ENCODE assay signal across 8 cellular contexts in genomic region chr1:2391034-2391384, GRCh38. TPM values are rescaled to one million over a fixed set of nuclear protein-coding genes. Genes with fewer than 3 reads are reported as not detected.
DNase-seq lines count a peak whose midpoint lies in the region; ATAC-seq, FAIRE-seq and TF ChIP-seq lines count a peak whose summit lies in the region.

No MANE protein-coding gene starts in this region.

- H3F3A ChIP-seq in PC-3 (ENCODE audit: low read length, unreplicated experiment): no peaks in the 10 kb centered on the region

- H3K36me3 ChIP-seq in PC-3 (ENCODE audit: low read depth, low read length): peaks cover 30% of the 10 kb centered on the region; the same call in 1 of the 2 replicates

- peaks cover 1% of the 10 kb centered on the region for H3K36me3 Mint-ChIP-seq in activated naive CD4-positive, alpha-beta T cell treated with anti-CD3 and anti-CD28 coated beads, Interleukin-2, amount 50 U/mL, for 24 hours
- peaks cover 10% of the 10 kb centered on the region for H3K36me3 Mint-ChIP-seq in mesothelial cell of epicardium

- H3K27me3 ChIP-seq in PC-3 (ENCODE audit: low read length): no peaks in the 10 kb centered on the region

- POLR2A ChIA-PET in PC-3 (lab: Charles Lee; ENCODE audit: unreplicated experiment): interaction anchor here (0.6 to 1.5 kb wide), 5 partner anchors 9 to 197 kb away, joined by 3 to 25 read pairs (median 7); no protein-coding TSS in a partner anchor

- peaks cover 22% of the 10 kb centered on the region for H3K4me1 ChIP-seq in PC-3 (ENCODE audit: insufficient read depth, low read length)

- CTCF ChIA-PET in PC-3 (lab: Charles Lee): interaction anchor here (0.6 to 1.2 kb wide), 5 partner anchors 9 to 448 kb away, joined by 3 to 10 read pairs (median 6); partner anchors contain the start of genes FAAP20 and PEX10

- peaks cover 13% of the 10 kb centered on the region for H4K20me1 ChIP-seq in PC-3 (ENCODE audit: low read length)

- peak overlapping the region; percentile 86 for H2AFZ ChIP-seq in PC-3 (ENCODE audit: low read length)

- ATAC-seq in HG02798 (IDR thresholded peaks at IDR 0.05; ENCODE audit: poor library complexity, unreplicated experiment) (peak; percentile 4), PC-3 (peak; percentile 17)

- H3K4me2 ChIP-seq in PC-3 (ENCODE audit: low read length): peak overlapping the region; percentile 86

- no peaks in the 10 kb centered on the region for H3K9me3 ChIP-seq in PC-3 (ENCODE audit: low read length)

- no peaks in the 10 kb centered on the region for H3K9me2 ChIP-seq in PC-3 (replicated peaks; ENCODE audit: low read length)

- no peak for TF ChIP-seq CTCF in PC-3 (conservative IDR thresholded peaks at IDR 0.05; ENCODE audit: low read depth, low read length)
- TF ChIP-seq CTCF in mesothelial cell of epicardium (IDR thresholded peaks at IDR 0.05; ENCODE audit: unreplicated experiment): no peak

- DNase-seq in activated naive CD4-positive, alpha-beta T cell (lab: John Stamatoyannopoulos, UW): no peak
- DNase-seq in PC-3 (no peak), dermis blood vessel endothelial cell (peak; percentile 50), mesothelial cell of epicardium (ENCODE audit: low spot score in 2 of 2, unreplicated experiment in 2 of 2) (no peak), C1 segment of cervical spinal cord (lab: John Stamatoyannopoulos, UW) (no peak), HTR-8/SVneo (ENCODE audit: insufficient read length, low spot score) (no peak)

- FAIRE-seq in HTR-8/SVneo (lab: Jason Lieb, UNC): no peak

- peak overlapping the region; percentile 96 for H3K9ac ChIP-seq in PC-3 (ENCODE audit: low read length)

- intact Hi-C loops in PC-3 (cut with micrococcal nuclease): loop anchor here (1.0 kb wide), 1 partner anchor 21 kb away; the partner anchor contains the start of gene PEX10

- no TSS peak for BruUV-seq in PC-3 (replicated peaks; lab: Mats Ljungman, UMichigan)

- peak overlapping the region; percentile 38 for H3K27ac ChIP-seq in PC-3 (ENCODE audit: low read length)

- H3K9me3 Mint-ChIP-seq in activated naive CD4-positive, alpha-beta T cell treated with anti-CD3 and anti-CD28 coated beads, Interleukin-2, amount 50 U/mL, for 24 hours: no peaks in the 10 kb centered on the region
- no peaks in the 10 kb centered on the region for H3K9me3 Mint-ChIP-seq in mesothelial cell of epicardium

- no peak overlapping the region for H3K27ac Mint-ChIP-seq in activated naive CD4-positive, alpha-beta T cell treated with anti-CD3 and anti-CD28 coated beads, Interleukin-2, amount 50 U/mL, for 24 hours
- peak overlapping the region; percentile 75 for H3K27ac Mint-ChIP-seq in mesothelial cell of epicardium

- peaks cover 36% of the 10 kb centered on the region for H3K4me1 Mint-ChIP-seq in activated naive CD4-positive, alpha-beta T cell treated with anti-CD3 and anti-CD28 coated beads, Interleukin-2, amount 50 U/mL, for 24 hours
- H3K4me1 Mint-ChIP-seq in mesothelial cell of epicardium: peaks cover 22% of the 10 kb centered on the region

- peak overlapping the region; percentile 83 for H3K4me3 Mint-ChIP-seq in activated naive CD4-positive, alpha-beta T cell treated with anti-CD3 and anti-CD28 coated beads, Interleukin-2, amount 50 U/mL, for 24 hours
- peak overlapping the region; percentile 74 for H3K4me3 Mint-ChIP-seq in mesothelial cell of epicardium

- peaks cover 60% of the 10 kb centered on the region for H3K79me2 ChIP-seq in PC-3 (ENCODE audit: low read length)

- no peaks in the 10 kb centered on the region for H3K27me3 Mint-ChIP-seq in activated naive CD4-positive, alpha-beta T cell treated with anti-CD3 and anti-CD28 coated beads, Interleukin-2, amount 50 U/mL, for 24 hours
- no peaks in the 10 kb centered on the region for H3K27me3 Mint-ChIP-seq in mesothelial cell of epicardium (ENCODE audit: low read depth)

- peak overlapping the region; percentile 93 for H3K4me3 ChIP-seq in PC-3 (ENCODE audit: low read length)

RNA-seq across cellular contexts. Expression of gene MORN1, which starts 0.3 kb away (rescaled TPM):
- total RNA-seq in PC-3 (2014; rRNA removed) (11.2 and 30.5 TPM in 2 replicates), dermis blood vessel endothelial cell (7.4 and 7.7 TPM in 2 replicates), mesothelial cell of epicardium (21.6 to 25.0 TPM (median 24.3 TPM) in 3 replicates)

RNA-seq across cellular contexts. Expression of gene RER1, which starts 0.6 kb away (rescaled TPM):
- total RNA-seq in PC-3 (2014; rRNA removed) (160 TPM in 2 replicates), dermis blood vessel endothelial cell (62.6 and 64.8 TPM in 2 replicates), mesothelial cell of epicardium (94.5 to 103 TPM (median 95.1 TPM) in 3 replicates)

RNA-seq across cellular contexts. Expression of gene PEX10, which starts 21.4 kb away (rescaled TPM):
- total RNA-seq in PC-3 (2014; rRNA removed) (97.8 and 100 TPM in 2 replicates), dermis blood vessel endothelial cell (33.4 and 44.9 TPM in 2 replicates), mesothelial cell of epicardium (25.8 to 26.6 TPM (median 25.9 TPM) in 3 replicates)
